25 cellular contexts compared by ENCODE assay signal in genomic region chr2:233199870-233200269, GRCh38. TPM values are rescaled to one million over a fixed set of nuclear protein-coding genes. Genes with fewer than 3 reads are reported as not detected.
A peak's percentile ranks its signal among the peaks of the same experiment; 100 is the strongest.
DNase-seq lines count a peak whose midpoint lies in the region; ATAC-seq, FAIRE-seq and TF ChIP-seq lines count a peak whose summit lies in the region.
"Had no signal": no experiment of that assay in that cellular context is flagged by ENCODE, and none has a peak within 500 bp of the region (broad histone marks: within the 10 kb centered on the region; RNA-seq: fewer than 3 reads in every experiment).

No MANE protein-coding gene starts in this region.

- no peaks in the 10 kb centered on the region for H3K79me2 ChIP-seq in SK-N-SH (ENCODE audit: insufficient read depth)
- H3K79me2 ChIP-seq in GM23338 (replicated peaks; ENCODE audit: insufficient read depth), result no peaks in the 10 kb centered on the region

- no peaks in the 10 kb centered on the region for H3K9me2 ChIP-seq in SK-N-SH
- no peaks in the 10 kb centered on the region for H3K9me2 ChIP-seq in GM23338 (ENCODE audit: insufficient read depth)

- H4K20me1 ChIP-seq in SK-N-SH (ENCODE audit: insufficient read depth), result no peaks in the 10 kb centered on the region
- no peaks in the 10 kb centered on the region for H4K20me1 ChIP-seq in GM23338 (replicated peaks; ENCODE audit: insufficient read depth)

- DNase-seq in SK-N-SH (no peak), GM23338 (ENCODE audit: low spot score) (peak; percentile 22), WTC11 (ENCODE audit: low spot score) (no peak), nephron progenitor cell (no peak), HTR-8/SVneo (ENCODE audit: insufficient read length, low spot score) (no peak), NCI-H2171 treated with DMSO at 0.1 percent for 48 hours (lab: John Stamatoyannopoulos, UW) (no peak)
- DNase-seq in activated CD4-positive, alpha-beta T cell treated with anti-CD3 and anti-CD28 coated beads for 48 hours, result no peak
- DNase-seq: activated CD4-positive, alpha-beta T cell treated with anti-CD3 and anti-CD28 coated beads, Interleukin-2, amount 50 U/mL, for 48 hours; activated T-cell treated with anti-CD3 and anti-CD28 coated beads, Interleukin-2, amount 50 U/mL, for 1 hour; cortex of kidney; foreskin keratinocyte; left cardiac atrium; NCI-H1694 treated with DMSO at 0.1 percent for 48 hours; NCI-H2227 treated with DMSO at 0.1 percent for 48 hours; Peyer's patch; stimulated activated naive CD4-positive, alpha-beta T cell treated with Interleukin-2 at 50 U/mL for 16 hours; tibial artery had no signal

- H3K27ac Mint-ChIP-seq in GM23338 (no peak overlapping the region), WTC11 (no peak overlapping the region), nephron progenitor cell (peak overlapping the region; percentile 39)
- H3K27ac Mint-ChIP-seq: activated naive CD4-positive, alpha-beta T cell treated with anti-CD3 and anti-CD28 coated beads, Interleukin-2, amount 50 U/mL, for 24 hours; brain had no signal

- peaks cover 19% of the 10 kb centered on the region for H3K36me3 Mint-ChIP-seq in GM23338 (ENCODE audit: low read depth)
- peaks cover 22% of the 10 kb centered on the region for H3K36me3 Mint-ChIP-seq in WTC11
- H3K36me3 Mint-ChIP-seq in nephron progenitor cell (ENCODE audit: low read depth), result peaks cover 8% of the 10 kb centered on the region

- FAIRE-seq in HTR-8/SVneo (lab: Jason Lieb, UNC), result no peak
- FAIRE-seq: endothelial cell of umbilical vein, G401.6, GM18507, GM19239 had no signal

- H3K4me3 ChIP-seq in SK-N-SH (ENCODE audit: low read depth in 2 of 2, low read length in 1 of 2) (no peak overlapping the region), GM23338 (no peak overlapping the region)
- H3K4me3 ChIP-seq: BLaER1 treated with 17β-estradiol and CSF1 and Interleukin-3, amounts not matched to agents 10 nM and 100 nM; Peyer's patch; tibial artery had no signal

- peaks cover 9% of the 10 kb centered on the region for H3K27me3 Mint-ChIP-seq in GM23338 (ENCODE audit: insufficient read depth, low read depth, poor library complexity)
- H3K27me3 Mint-ChIP-seq in WTC11 (ENCODE audit: low read depth), result peaks cover 26% of the 10 kb centered on the region
- peaks cover 7% of the 10 kb centered on the region for H3K27me3 Mint-ChIP-seq in nephron progenitor cell (ENCODE audit: low read depth, poor library complexity)
- H3K27me3 Mint-ChIP-seq: activated naive CD4-positive, alpha-beta T cell treated with anti-CD3 and anti-CD28 coated beads, Interleukin-2, amount 50 U/mL, for 24 hours had no signal

- H3K4me1 ChIP-seq in SK-N-SH (ENCODE audit: control insufficient read depth in 1 of 2, insufficient read depth in 2 of 2, low read depth in 1 of 2, low read length in 1 of 2) (no peaks in the 10 kb centered on the region), GM23338 (ENCODE audit: insufficient read depth) (no peaks in the 10 kb centered on the region)
- H3K4me1 ChIP-seq: foreskin keratinocyte, Peyer's patch, tibial artery had no signal

- H3K9me3 ChIP-seq in SK-N-SH, result no peaks in the 10 kb centered on the region

- H2AFZ ChIP-seq in SK-N-SH (ENCODE audit: low read depth), result no peak overlapping the region
- H2AFZ ChIP-seq in GM23338, result no peak overlapping the region

- H3K27me3 ChIP-seq in SK-N-SH (ENCODE audit: insufficient read depth) (no peaks in the 10 kb centered on the region; the same call in 1 of the 2 replicates), GM23338 (ENCODE audit: insufficient read depth) (no peaks in the 10 kb centered on the region)
- H3K27me3 ChIP-seq: BLaER1 treated with 17β-estradiol and CSF1 and Interleukin-3, amounts not matched to agents 10 nM and 100 nM; Peyer's patch; tibial artery had no signal

- H3K4me1 Mint-ChIP-seq in GM23338 (peaks cover 14% of the 10 kb centered on the region), WTC11 (peaks cover 7% of the 10 kb centered on the region), nephron progenitor cell (no peaks in the 10 kb centered on the region)
- H3K4me1 Mint-ChIP-seq: activated naive CD4-positive, alpha-beta T cell treated with anti-CD3 and anti-CD28 coated beads, Interleukin-2, amount 50 U/mL, for 24 hours had no signal

- H3K4me3 Mint-ChIP-seq in GM23338 (no peak overlapping the region), WTC11 (no peak overlapping the region), nephron progenitor cell (no peak overlapping the region)
- H3K4me3 Mint-ChIP-seq: activated naive CD4-positive, alpha-beta T cell treated with anti-CD3 and anti-CD28 coated beads, Interleukin-2, amount 50 U/mL, for 24 hours; brain had no signal

- WGBS in SK-N-SH (ENCODE audit: low lambda C conversion rate), result 70% methylated on average over 8 of the region's 10 CpGs

- no peak for TF ChIP-seq CTCF in SK-N-SH (IDR thresholded peaks at IDR 0.05)
- no peak for TF ChIP-seq CTCF in GM23338 (conservative IDR thresholded peaks at IDR 0.05; ENCODE audit: low read depth in 2 of 2)
- TF ChIP-seq CTCF in WTC11 (IDR thresholded peaks at IDR 0.05), result no peak
- TF ChIP-seq CTCF in nephron progenitor cell (IDR thresholded peaks at IDR 0.05), result no peak

- H3K9ac ChIP-seq in SK-N-SH, result no peak overlapping the region
- H3K9ac ChIP-seq: BLaER1 treated with 17β-estradiol and CSF1 and Interleukin-3, amounts not matched to agents 10 nM and 100 nM had no signal

- peak; percentile 36 for ATAC-seq in SK-N-SH treated with all-trans-retinoic acid at 6 μM for 48 hours
- ATAC-seq in GM23338, result peak; percentile 71
- ATAC-seq in WTC11, result peak; percentile 70
- ATAC-seq: left cardiac atrium had no signal

- POLR2A ChIA-PET in SK-N-SH (lab: Yijun Ruan, JAX) (no interaction called here), WTC11 (lab: Charles Lee) (no interaction called here)

- CTCF ChIA-PET in SK-N-SH (lab: Yijun Ruan, JAX) (interaction anchor here (0.9 to 1.2 kb wide), 3 partner anchors 11 to 51 kb away, joined by 3 read pairs; partner anchors contain the start of gene ATG16L1), WTC11 (lab: Charles Lee) (interaction anchor here (0.5 to 1.6 kb wide), 5 partner anchors 10 to 506 kb away, joined by 3 to 5 read pairs (median 3); partner anchors contain the start of gene ATG16L1)

- H3F3A ChIP-seq in SK-N-SH (replicated peaks; ENCODE audit: insufficient read depth) (no peaks in the 10 kb centered on the region), GM23338 (replicated peaks; ENCODE audit: low read depth) (no peaks in the 10 kb centered on the region)

- no peak for TF ChIP-seq EP300 in SK-N-SH (IDR thresholded peaks at IDR 0.05; ENCODE audit: borderline replicate concordance in 1 of 2, low read depth in 1 of 2, low read length in 1 of 2)

- TF ChIP-seq RAD21 in SK-N-SH (IDR thresholded peaks at IDR 0.05; ENCODE audit: low read length), result no peak

- no peak overlapping the region for H3K27ac ChIP-seq in SK-N-SH (ENCODE audit: low read depth in 2 of 2, low read length in 1 of 2)
- H3K27ac ChIP-seq in GM23338 (ENCODE audit: low read depth), result no peak overlapping the region
- H3K27ac ChIP-seq: foreskin keratinocyte, Peyer's patch, tibial artery had no signal

- H3K36me3 ChIP-seq in SK-N-SH (replicated peaks in 1 of 2; ENCODE audit: control insufficient read depth in 1 of 2, insufficient read depth in 2 of 2, low read length in 1 of 2), result no peaks in the 10 kb centered on the region
- H3K36me3 ChIP-seq in GM23338 (ENCODE audit: insufficient read depth), result no peaks in the 10 kb centered on the region; the same call in 1 of the 2 replicates

- H3K4me2 ChIP-seq in SK-N-SH, result no peak overlapping the region
- no peak overlapping the region for H3K4me2 ChIP-seq in GM23338

- H3K9me3 Mint-ChIP-seq in GM23338 (peaks cover 18% of the 10 kb centered on the region), WTC11 (peaks cover 17% of the 10 kb centered on the region), nephron progenitor cell (peaks cover 21% of the 10 kb centered on the region)
- H3K9me3 Mint-ChIP-seq: activated naive CD4-positive, alpha-beta T cell treated with anti-CD3 and anti-CD28 coated beads, Interleukin-2, amount 50 U/mL, for 24 hours had no signal

TF ChIP-seq in SK-N-SH treated with all-trans-retinoic acid at 6 μM for 48 hours, 23 proteins besides CTCF, POLR2A, EP300 and RAD21 (continues in another document):
- TF ChIP-seq SNAI2 (CRISPR knock-in tag; IDR thresholded peaks at IDR 0.05), result no peak

TF ChIP-seq in SK-N-SH, 30 proteins besides CTCF, POLR2A, EP300 and RAD21 (continues in another document):
- no peak for TF ChIP-seq MEF2A (IDR thresholded peaks at IDR 0.05; ENCODE audit: borderline replicate concordance, low read depth)
- no peak for TF ChIP-seq FOXM1 (IDR thresholded peaks at IDR 0.05; ENCODE audit: low read depth)
- TF ChIP-seq MXI1 (IDR thresholded peaks at IDR 0.05; ENCODE audit: low read depth, low read length), result no peak

TF ChIP-seq in GM23338, 12 proteins besides CTCF, POLR2A, EP300 and RAD21 (continues in another document):
- no peak for TF ChIP-seq ZNF114 (CRISPR knock-in tag; IDR thresholded peaks at IDR 0.05)
- no peak for TF ChIP-seq STAT1 (IDR thresholded peaks at IDR 0.05; ENCODE audit: unreplicated experiment)
- no peak for TF ChIP-seq POLR2AphosphoS5 (IDR thresholded peaks at IDR 0.05; ENCODE audit: low read depth)
- TF ChIP-seq NANOG (IDR thresholded peaks at IDR 0.05; ENCODE audit: borderline replicate concordance), result no peak

TF ChIP-seq in WTC11, 78 proteins besides CTCF, POLR2A, EP300 and RAD21:
- TF ChIP-seq HMGXB4 (CRISPR knock-in tag; IDR thresholded peaks at IDR 0.05) (no peak), TP53 (CRISPR knock-in tag; IDR thresholded peaks at IDR 0.05) (no peak)

RNA-seq across cellular contexts. Expression of gene ATG16L1, which starts 51.6 kb away (rescaled TPM):
- 22.2 and 32.2 TPM in 2 replicates for polyA plus RNA-seq in SK-N-SH (2012; rRNA removed)
- polyA plus RNA-seq in SK-N-SH (2012; cell fraction: cytosol; rRNA removed), result 22.0 and 24.7 TPM in 2 replicates
- 44.4 and 67.5 TPM in 2 replicates for polyA plus RNA-seq in SK-N-SH (2012; cell fraction: nucleus; rRNA removed)
- 31.8 and 37.9 TPM in 2 replicates for total RNA-seq in GM23338 (2014; rRNA removed; shearing (Covaris generic))
- 12.3 and 15.3 TPM in 2 replicates for polyA plus RNA-seq in GM23338 (2016; fragmentation: Nextera tagmentation; extraction: Ambion mirVana)
- 31.8 to 36.4 TPM (median 32.5 TPM) in 3 replicates for total RNA-seq in WTC11 (2021)
